In the genomic region with DNA sequence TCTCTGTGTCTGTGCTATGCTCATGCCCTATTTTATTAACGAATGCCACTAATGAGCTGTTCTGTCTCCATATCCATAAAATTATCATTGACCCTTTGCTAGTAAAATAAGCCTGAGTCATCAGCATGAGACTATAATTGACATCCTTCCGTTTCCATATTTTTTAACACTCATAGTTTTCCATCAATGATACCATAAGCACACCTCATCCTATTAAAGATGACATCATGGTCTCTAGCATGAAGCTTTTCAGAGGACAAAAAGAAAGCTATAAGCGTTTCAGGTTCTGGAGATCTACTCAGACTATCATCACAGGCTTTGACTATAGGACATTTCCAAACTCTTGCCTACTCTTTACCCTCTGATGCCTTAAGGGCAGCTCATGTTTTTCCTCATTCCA, we compare ENCODE assay signal across 1 cellular context.
TF ChIP-seq lines count a peak whose summit lies in the region.

No MANE protein-coding gene starts in this region.

TF ChIP-seq in GM23338, 12 proteins besides CTCF, POLR2A, EP300 and RAD21 (continued from another document):
- TF ChIP-seq, protein P1, sequence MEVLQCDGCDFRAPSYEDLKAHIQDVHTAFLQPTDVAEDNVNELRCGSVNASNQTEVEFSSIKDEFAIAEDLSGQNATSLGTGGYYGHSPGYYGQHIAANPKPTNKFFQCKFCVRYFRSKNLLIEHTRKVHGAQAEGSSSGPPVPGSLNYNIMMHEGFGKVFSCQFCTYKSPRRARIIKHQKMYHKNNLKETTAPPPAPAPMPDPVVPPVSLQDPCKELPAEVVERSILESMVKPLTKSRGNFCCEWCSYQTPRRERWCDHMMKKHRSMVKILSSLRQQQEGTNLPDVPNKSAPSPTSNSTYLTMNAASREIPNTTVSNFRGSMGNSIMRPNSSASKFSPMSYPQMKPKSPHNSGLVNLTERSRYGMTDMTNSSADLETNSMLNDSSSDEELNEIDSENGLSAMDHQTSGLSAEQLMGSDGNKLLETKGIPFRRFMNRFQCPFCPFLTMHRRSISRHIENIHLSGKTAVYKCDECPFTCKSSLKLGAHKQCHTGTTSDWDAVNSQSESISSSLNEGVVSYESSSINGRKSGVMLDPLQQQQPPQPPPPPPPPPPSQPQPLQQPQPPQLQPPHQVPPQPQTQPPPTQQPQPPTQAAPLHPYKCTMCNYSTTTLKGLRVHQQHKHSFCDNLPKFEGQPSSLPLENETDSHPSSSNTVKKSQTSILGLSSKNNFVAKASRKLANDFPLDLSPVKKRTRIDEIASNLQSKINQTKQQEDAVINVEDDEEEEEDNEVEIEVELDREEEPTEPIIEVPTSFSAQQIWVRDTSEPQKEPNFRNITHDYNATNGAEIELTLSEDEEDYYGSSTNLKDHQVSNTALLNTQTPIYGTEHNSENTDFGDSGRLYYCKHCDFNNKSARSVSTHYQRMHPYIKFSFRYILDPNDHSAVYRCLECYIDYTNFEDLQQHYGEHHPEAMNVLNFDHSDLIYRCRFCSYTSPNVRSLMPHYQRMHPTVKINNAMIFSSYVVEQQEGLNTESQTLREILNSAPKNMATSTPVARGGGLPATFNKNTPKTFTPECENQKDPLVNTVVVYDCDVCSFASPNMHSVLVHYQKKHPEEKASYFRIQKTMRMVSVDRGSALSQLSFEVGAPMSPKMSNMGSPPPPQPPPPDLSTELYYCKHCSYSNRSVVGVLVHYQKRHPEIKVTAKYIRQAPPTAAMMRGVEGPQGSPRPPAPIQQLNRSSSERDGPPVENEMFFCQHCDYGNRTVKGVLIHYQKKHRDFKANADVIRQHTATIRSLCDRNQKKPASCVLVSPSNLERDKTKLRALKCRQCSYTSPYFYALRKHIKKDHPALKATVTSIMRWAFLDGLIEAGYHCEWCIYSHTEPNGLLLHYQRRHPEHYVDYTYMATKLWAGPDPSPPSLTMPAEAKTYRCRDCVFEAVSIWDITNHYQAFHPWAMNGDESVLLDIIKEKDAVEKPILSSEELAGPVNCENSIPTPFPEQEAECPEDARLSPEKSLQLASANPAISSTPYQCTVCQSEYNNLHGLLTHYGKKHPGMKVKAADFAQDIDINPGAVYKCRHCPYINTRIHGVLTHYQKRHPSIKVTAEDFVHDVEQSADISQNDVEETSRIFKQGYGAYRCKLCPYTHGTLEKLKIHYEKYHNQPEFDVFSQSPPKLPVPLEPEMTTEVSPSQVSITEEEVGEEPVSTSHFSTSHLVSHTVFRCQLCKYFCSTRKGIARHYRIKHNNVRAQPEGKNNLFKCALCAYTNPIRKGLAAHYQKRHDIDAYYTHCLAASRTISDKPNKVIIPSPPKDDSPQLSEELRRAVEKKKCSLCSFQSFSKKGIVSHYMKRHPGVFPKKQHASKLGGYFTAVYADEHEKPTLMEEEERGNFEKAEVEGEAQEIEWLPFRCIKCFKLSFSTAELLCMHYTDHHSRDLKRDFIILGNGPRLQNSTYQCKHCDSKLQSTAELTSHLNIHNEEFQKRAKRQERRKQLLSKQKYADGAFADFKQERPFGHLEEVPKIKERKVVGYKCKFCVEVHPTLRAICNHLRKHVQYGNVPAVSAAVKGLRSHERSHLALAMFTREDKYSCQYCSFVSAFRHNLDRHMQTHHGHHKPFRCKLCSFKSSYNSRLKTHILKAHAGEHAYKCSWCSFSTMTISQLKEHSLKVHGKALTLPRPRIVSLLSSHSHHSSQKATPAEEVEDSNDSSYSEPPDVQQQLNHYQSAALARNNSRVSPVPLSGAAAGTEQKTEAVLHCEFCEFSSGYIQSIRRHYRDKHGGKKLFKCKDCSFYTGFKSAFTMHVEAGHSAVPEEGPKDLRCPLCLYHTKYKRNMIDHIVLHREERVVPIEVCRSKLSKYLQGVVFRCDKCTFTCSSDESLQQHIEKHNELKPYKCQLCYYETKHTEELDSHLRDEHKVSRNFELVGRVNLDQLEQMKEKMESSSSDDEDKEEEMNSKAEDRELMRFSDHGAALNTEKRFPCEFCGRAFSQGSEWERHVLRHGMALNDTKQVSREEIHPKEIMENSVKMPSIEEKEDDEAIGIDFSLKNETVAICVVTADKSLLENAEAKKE (CRISPR knock-in tag; IDR thresholded peaks at IDR 0.05), result no peak
